32 cellular contexts compared by ENCODE assay signal in the genomic region with DNA sequence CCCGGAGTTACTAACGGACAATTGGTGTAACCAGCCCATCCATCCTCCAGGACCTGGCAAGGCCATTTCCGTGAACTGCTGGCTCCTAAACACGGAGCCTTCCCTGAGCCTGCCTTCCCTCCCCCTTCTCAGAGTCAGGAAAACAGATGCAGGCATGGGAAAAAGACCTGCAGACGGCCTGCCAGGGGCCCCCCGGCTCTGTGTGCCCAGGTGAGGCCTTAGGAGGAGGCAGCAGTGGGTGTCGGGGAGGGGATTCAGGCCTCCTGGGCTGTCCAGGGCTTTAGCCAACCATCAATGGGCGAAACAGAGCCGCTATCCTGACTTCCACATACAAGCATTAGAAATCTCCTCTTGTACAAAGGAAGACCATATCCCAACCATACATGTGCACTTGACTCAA.
"Had no signal": no experiment of that assay in that cellular context is flagged by ENCODE, and none has a peak within 500 bp of the region (broad histone marks: within the 10 kb centered on the region; RNA-seq: fewer than 3 reads in every experiment).

No MANE protein-coding gene starts in this region.

- H3K27ac ChIP-seq: adrenal gland, body of pancreas, breast epithelium, KMS-11, PC-9, RWPE1, VCaP had no signal

- H3K4me3 Mint-ChIP-seq: activated CD4-positive, alpha-beta memory T cell treated with anti-CD3 and anti-CD28 coated beads, Interleukin-2, amount 10 ng/mL, durations not matched to agents 7 days and 5 days; activated naive CD4-positive, alpha-beta T cell treated with anti-CD3 and anti-CD28 coated beads, Interleukin-2, amount 50 U/mL, for 24 hours; activated T-cell treated with anti-CD3 and anti-CD28 coated beads, Interleukin-2, amount 50 U/mL, for 24 hours had no signal

- H3K27me3 ChIP-seq: adrenal gland, body of pancreas had no signal

- H2AFZ ChIP-seq: PC-9 had no signal

- DNase-seq: activated CD4-positive, alpha-beta T cell treated with anti-CD3 and anti-CD28 coated beads for 1 hour; activated CD4-positive, alpha-beta T cell treated with anti-CD3 and anti-CD28 coated beads for 48 hours; activated CD4-positive, CD25-positive, alpha-beta regulatory T cell; activated gamma-delta T cell; activated naive CD4-positive, alpha-beta T cell treated with Interleukin-2 at 50 U/mL for 16 hours; adrenal gland; body of pancreas; caudate nucleus; cerebellar nuclear complex; MM.1S; NCI-H1092 treated with DMSO at 0.1 percent for 48 hours; NCI-H1417; NCI-H1930; NCI-H2081 treated with DMSO at 0.1 percent for 48 hours; NCI-H226; NCI-H446 treated with DMSO at 0.1 percent for 48 hours; NCI-H524 treated with DMSO at 0.1 percent for 48 hours; PC-9; SW 1271; T-helper 9 cell had no signal

- H3K4me2 ChIP-seq: KMS-11, PC-9 had no signal

- ATAC-seq: body of pancreas, Right ventricle myocardium inferior had no signal

- H3K36me3 Mint-ChIP-seq: activated naive CD4-positive, alpha-beta T cell treated with anti-CD3 and anti-CD28 coated beads, Interleukin-2, amount 50 U/mL, for 24 hours; activated naive CD8-positive, alpha-beta T cell treated with anti-CD3 and anti-CD28 coated beads, Interleukin-2, amount 10 ng/mL, durations not matched to agents 7 days and 5 days had no signal

- H3K4me1 ChIP-seq: adrenal gland, body of pancreas, breast epithelium had no signal

- H3K9me3 Mint-ChIP-seq: activated CD4-positive, alpha-beta memory T cell treated with anti-CD3 and anti-CD28 coated beads, Interleukin-2, amount 10 ng/mL, durations not matched to agents 7 days and 5 days; activated naive CD4-positive, alpha-beta T cell treated with anti-CD3 and anti-CD28 coated beads, Interleukin-2, amount 50 U/mL, for 24 hours had no signal

- FAIRE-seq: astrocyte, RCC 7860 had no signal

- H3K4me3 ChIP-seq: adrenal gland, body of pancreas, breast epithelium, PC-9 had no signal

- H3K36me3 ChIP-seq: adrenal gland, breast epithelium had no signal

- H3K9ac ChIP-seq: KMS-11 had no signal

- H3K27ac Mint-ChIP-seq: activated naive CD4-positive, alpha-beta T cell treated with anti-CD3 and anti-CD28 coated beads, Interleukin-2, amount 50 U/mL, for 24 hours; activated naive CD8-positive, alpha-beta T cell treated with anti-CD3 and anti-CD28 coated beads, Interleukin-2, amount 10 ng/mL, durations not matched to agents 7 days and 5 days; activated T-cell treated with anti-CD3 and anti-CD28 coated beads, Interleukin-2, amount 50 U/mL, for 24 hours; activated T-helper 2 cell treated with anti-CD3 and anti-CD28 coated beads, Interferon-gamma antibody, Interleukin-2, Interleukin-4, amounts not matched to agents 10 μg/mL and 5 μg/mL and 100 μg/mL, durations not matched to agents 14 hours and 24 hours and 36 hours had no signal
